Comparison of ENCODE assay signal across 1 cellular context in the genomic region with DNA sequence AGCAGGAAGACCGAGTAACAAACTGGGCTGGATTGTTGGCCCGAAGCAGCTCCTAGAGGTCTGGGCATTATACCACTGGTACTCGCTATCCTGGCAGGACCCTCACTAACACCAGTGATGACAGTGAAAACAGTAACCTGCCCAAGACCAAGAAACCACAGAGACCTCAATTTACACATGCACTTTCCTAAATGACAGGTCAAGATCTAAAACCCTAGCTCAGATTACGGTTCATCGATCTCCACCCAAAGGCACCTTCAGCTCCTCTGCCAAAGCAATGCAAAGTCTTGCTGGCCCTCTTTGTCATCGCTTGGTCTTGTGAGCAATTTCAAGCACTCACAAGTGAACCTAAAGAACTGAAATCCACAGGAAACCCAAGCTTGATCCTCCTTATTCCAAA.
TF ChIP-seq lines count a peak whose summit lies in the region.

No MANE protein-coding gene starts in this region.

TF ChIP-seq in liver, 16 proteins besides CTCF, POLR2A, EP300 and RAD21 (continued from another document):
- TF ChIP-seq, protein P1, sequence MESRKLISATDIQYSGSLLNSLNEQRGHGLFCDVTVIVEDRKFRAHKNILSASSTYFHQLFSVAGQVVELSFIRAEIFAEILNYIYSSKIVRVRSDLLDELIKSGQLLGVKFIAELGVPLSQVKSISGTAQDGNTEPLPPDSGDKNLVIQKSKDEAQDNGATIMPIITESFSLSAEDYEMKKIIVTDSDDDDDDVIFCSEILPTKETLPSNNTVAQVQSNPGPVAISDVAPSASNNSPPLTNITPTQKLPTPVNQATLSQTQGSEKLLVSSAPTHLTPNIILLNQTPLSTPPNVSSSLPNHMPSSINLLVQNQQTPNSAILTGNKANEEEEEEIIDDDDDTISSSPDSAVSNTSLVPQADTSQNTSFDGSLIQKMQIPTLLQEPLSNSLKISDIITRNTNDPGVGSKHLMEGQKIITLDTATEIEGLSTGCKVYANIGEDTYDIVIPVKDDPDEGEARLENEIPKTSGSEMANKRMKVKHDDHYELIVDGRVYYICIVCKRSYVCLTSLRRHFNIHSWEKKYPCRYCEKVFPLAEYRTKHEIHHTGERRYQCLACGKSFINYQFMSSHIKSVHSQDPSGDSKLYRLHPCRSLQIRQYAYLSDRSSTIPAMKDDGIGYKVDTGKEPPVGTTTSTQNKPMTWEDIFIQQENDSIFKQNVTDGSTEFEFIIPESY (IDR thresholded peaks at IDR 0.05), result no peak
- TF ChIP-seq RXRA (IDR thresholded peaks at IDR 0.05) (no peak), GABPA (IDR thresholded peaks at IDR 0.05 in 1 of 2, conservative IDR thresholded peaks at IDR 0.05 in 1 of 2) (no peak), JUND (IDR thresholded peaks at IDR 0.05) (no peak), EGR1 (IDR thresholded peaks at IDR 0.05; ENCODE audit: low read depth in 2 of 2) (no peak), FOXA1 (IDR thresholded peaks at IDR 0.05) (no peak), SP1 (IDR thresholded peaks at IDR 0.05) (no peak), HNF4A (conservative IDR thresholded peaks at IDR 0.05) (no peak), YY1 (IDR thresholded peaks at IDR 0.05) (no peak), HNF4G (IDR thresholded peaks at IDR 0.05) (no peak)
